8 cellular contexts compared by ENCODE assay signal in the genomic region with DNA sequence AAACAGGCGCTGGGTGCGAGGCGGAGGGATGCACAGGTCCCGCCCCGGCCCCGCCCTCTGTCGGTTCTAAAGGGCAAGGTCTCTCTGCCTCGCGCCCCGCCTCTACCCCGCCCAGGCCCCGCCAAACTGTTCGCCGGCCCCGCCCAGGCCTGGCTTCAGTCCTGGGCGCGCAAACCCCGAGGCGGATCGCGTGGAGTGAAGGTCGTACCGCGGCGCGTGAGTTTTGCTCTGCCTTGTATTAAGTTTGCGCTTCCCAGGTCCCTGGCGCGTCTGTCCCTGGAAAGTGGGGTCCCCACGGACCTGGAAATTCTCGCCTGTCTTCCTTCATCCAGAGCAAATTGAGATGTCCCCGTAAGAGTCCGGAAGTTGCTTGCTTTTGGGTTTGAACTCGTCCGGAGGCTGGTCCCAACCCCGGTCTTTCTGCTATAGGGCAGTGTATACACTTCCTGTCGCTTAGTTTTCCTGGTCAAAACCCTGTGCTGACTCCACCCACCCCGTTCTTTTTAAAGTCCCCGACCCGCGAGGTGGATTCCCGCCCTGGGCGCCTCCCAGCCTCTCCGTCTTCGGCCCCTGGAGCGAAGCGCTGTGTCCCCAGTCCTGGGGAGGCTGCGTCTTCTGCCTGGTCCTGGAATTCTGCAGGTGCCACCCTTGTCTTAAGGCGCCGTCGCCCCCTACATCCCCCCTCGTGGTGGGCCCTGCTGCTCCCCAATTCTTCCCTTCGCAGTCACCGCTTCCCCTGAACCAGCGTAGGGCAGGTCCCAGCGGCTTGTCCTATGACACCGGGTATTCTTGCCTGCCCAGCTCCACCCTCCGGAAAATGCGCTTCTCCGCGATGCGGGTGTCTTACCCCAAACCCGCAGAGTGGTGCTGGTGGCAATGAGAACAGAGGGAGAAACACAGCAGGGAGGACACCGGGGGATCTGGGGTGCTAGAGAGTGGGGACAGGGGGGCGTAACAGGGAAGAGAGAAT. TPM values are rescaled to one million over a fixed set of nuclear protein-coding genes. Genes with fewer than 3 reads are reported as not detected.
DNase-seq lines count a peak whose midpoint lies in the region; ATAC-seq and TF ChIP-seq lines count a peak whose summit lies in the region.

No MANE protein-coding gene starts in this region.

- H3K27ac Mint-ChIP-seq in CD4-positive, alpha-beta T cell, result peak overlapping the region; percentile 69
- H3K27ac Mint-ChIP-seq in natural killer cell, result peak overlapping the region; percentile 93 to 94

- H3K9me3 Mint-ChIP-seq in CD4-positive, alpha-beta T cell, result no peaks in the 10 kb centered on the region
- no peaks in the 10 kb centered on the region for H3K9me3 Mint-ChIP-seq in natural killer cell

- peak; percentile 95 for ATAC-seq in CD4-positive, alpha-beta T cell (ENCODE audit: poor library complexity)
- ATAC-seq in GM21526 (IDR thresholded peaks at IDR 0.05; ENCODE audit: low FRiP score, unreplicated experiment), result peak; percentile 75
- peak; percentile 91 to 98 (median 92) for ATAC-seq in natural killer cell

- H3K27me3 Mint-ChIP-seq in CD4-positive, alpha-beta T cell, result no peaks in the 10 kb centered on the region
- no peaks in the 10 kb centered on the region for H3K27me3 Mint-ChIP-seq in natural killer cell (ENCODE audit: low read depth in 2 of 2)

- intact Hi-C loops in CD4-positive, alpha-beta T cell (cut with DNase I, micrococcal nuclease), result loop anchor here (1.0 to 10.0 kb wide), 4 partner anchors 9 to 271 kb away; a partner anchor contains a TSS
- intact Hi-C loops in natural killer cell (cut with micrococcal nuclease), result loop anchor here (10.0 kb wide), 1 partner anchor 159 kb away; no protein-coding TSS in a partner anchor

- no peaks in the 10 kb centered on the region for H3K27me3 ChIP-seq in CD4-positive, alpha-beta T cell (ENCODE audit: control insufficient read depth, insufficient read depth, low read length)

- no peaks in the 10 kb centered on the region for H3K9me3 ChIP-seq in CD4-positive, alpha-beta T cell (ENCODE audit: control insufficient read depth, low read length)

- peak; percentile 80 to 91 (median 88) for DNase-seq in CD4-positive, alpha-beta T cell
- DNase-seq in NCI-H2029 treated with DMSO at 0.1 percent for 48 hours (lab: John Stamatoyannopoulos, UW) (peak; percentile 19), activated T-helper 1 cell treated with Interleukin-2 at 50 U/mL for 16 hours (ENCODE audit: low read depth) (peak; percentile 86), fibroblast of gingiva (ENCODE audit: low read depth) (peak; percentile 75), natural killer cell (peak; percentile 86), NCI-H1930 (lab: John Stamatoyannopoulos, UW) (no peak)
- DNase-seq in stimulated activated CD8-positive, alpha-beta memory T cell treated with anti-CD3 and anti-CD28 coated beads, Interleukin-7, amount 100 ng/mL, for 48 hours (ENCODE audit: extremely low read depth in 1 of 2, low read depth in 1 of 2), result peak; percentile 79 to 89

- peaks cover 23% of the 10 kb centered on the region for H3K4me1 Mint-ChIP-seq in CD4-positive, alpha-beta T cell (ENCODE audit: low read depth)
- H3K4me1 Mint-ChIP-seq in natural killer cell, result peaks cover 31% of the 10 kb centered on the region in 2 donors

- peak overlapping the region; percentile 49 for H3K27ac ChIP-seq in CD4-positive, alpha-beta T cell (ENCODE audit: low read depth, low read length)

- H3K4me3 Mint-ChIP-seq in CD4-positive, alpha-beta T cell, result peak overlapping the region; percentile 91
- H3K4me3 Mint-ChIP-seq in natural killer cell, result peak overlapping the region; percentile 95

- TF ChIP-seq CTCF in CD4-positive, alpha-beta T cell (IDR thresholded peaks at IDR 0.05), result no peak
- peak; percentile 21 for TF ChIP-seq CTCF in natural killer cell (IDR thresholded peaks at IDR 0.05)

- peaks cover 63% of the 10 kb centered on the region for H3K36me3 Mint-ChIP-seq in CD4-positive, alpha-beta T cell (ENCODE audit: low read depth)
- H3K36me3 Mint-ChIP-seq in natural killer cell, result peaks cover 7% of the 10 kb centered on the region

- CTCF ChIA-PET in CD4-positive, alpha-beta T cell (lab: Charles Lee), result interaction anchor here (1.8 kb wide), 1 partner anchor 9 kb away, joined by 4 read pairs; no protein-coding TSS in a partner anchor

- POLR2A ChIA-PET in CD4-positive, alpha-beta T cell (lab: Charles Lee), result no interaction called here

RNA-seq across cellular contexts. Expression of a gene that starts 8.6 kb away (rescaled TPM):
- 10 to 100 TPM; 13.4 to 15.3 TPM for total RNA-seq in CD4-positive, alpha-beta T cell
- total RNA-seq in natural killer cell, result 10 to 100 TPM; 43.8 to 69.1 (median 49.5) TPM

RNA-seq across cellular contexts. Expression of a gene that starts 34.0 kb away (rescaled TPM):
- 1 to 10 TPM; 7.9 to 8.2 TPM for total RNA-seq in CD4-positive, alpha-beta T cell
- total RNA-seq in natural killer cell, result 10 to 100 TPM; 27.4 to 41.2 (median 28.4) TPM

Comparison
In these comparisons a context has a peak if more than half of its experiments do, and no peak if none do; other contexts are left out.
1. DNase-seq: peak in CD4-positive, alpha-beta T cell (10 of 10), NCI-H2029 treated with DMSO at 0.1 percent for 48 hours (single experiment), activated T-helper 1 cell treated with Interleukin-2 at 50 U/mL for 16 hours (single experiment), fibroblast of gingiva (single experiment), natural killer cell (single experiment) and stimulated activated CD8-positive, alpha-beta memory T cell treated with anti-CD3 and anti-CD28 coated beads, Interleukin-7, amount 100 ng/mL, for 48 hours (2 of 2); none in NCI-H1930 (0 of 2).
2. Peak in every context shown above with its lines, with median percentiles within 50 percentile points of each other: ATAC-seq.